Comparison of ENCODE assay signal across 1 cellular context in the genomic region with DNA sequence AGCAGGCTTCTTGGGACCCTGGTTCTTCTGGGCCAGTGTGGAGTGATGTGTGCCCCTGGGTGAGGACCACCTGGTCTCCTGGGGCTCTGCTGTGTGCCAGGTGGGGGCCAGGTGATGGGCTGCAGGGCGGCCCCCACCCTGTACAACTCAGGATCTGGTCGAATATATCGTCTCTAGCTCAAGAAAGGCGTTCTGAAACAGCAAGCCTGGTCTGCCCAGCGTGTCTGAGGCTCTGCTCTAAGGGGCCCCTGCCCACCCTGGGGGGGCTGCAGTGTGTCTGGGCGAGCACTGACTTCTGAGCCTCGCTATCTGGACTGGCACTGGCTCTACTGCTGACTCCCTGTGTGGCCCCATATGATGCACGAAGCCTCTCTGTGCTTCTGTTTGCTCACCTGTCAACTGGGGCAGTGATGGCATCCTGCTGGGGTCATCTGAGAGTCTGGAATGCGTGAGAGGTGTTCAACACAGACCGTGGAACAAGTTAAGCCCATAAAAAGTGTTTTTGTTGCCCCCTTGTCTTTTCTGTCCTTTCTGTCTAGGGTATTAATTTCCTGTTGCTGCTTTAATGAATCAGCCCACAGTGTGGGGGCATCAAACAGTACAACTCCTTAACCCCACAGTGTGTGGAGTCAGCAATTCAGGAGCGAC.
TF ChIP-seq lines count a peak whose summit lies in the region.

No MANE protein-coding gene starts in this region.

TF ChIP-seq in GM23338, 12 proteins besides CTCF, POLR2A, EP300 and RAD21 (continued from another document):
- TF ChIP-seq REST (IDR thresholded peaks at IDR 0.05; ENCODE audit: unreplicated experiment) (no peak), EZH2 (IDR thresholded peaks at IDR 0.05; ENCODE audit: low read depth, unreplicated experiment) (no peak), NANOG (IDR thresholded peaks at IDR 0.05; ENCODE audit: borderline replicate concordance) (no peak), STAT1 (IDR thresholded peaks at IDR 0.05; ENCODE audit: unreplicated experiment) (no peak), JUNB (IDR thresholded peaks at IDR 0.05; ENCODE audit: unreplicated experiment) (no peak), ZNF331 (CRISPR knock-in tag; IDR thresholded peaks at IDR 0.05; ENCODE audit: low read depth) (no peak), EZH2phosphoT487 (IDR thresholded peaks at IDR 0.05; ENCODE audit: unreplicated experiment) (no peak)
- TF ChIP-seq, protein P1, sequence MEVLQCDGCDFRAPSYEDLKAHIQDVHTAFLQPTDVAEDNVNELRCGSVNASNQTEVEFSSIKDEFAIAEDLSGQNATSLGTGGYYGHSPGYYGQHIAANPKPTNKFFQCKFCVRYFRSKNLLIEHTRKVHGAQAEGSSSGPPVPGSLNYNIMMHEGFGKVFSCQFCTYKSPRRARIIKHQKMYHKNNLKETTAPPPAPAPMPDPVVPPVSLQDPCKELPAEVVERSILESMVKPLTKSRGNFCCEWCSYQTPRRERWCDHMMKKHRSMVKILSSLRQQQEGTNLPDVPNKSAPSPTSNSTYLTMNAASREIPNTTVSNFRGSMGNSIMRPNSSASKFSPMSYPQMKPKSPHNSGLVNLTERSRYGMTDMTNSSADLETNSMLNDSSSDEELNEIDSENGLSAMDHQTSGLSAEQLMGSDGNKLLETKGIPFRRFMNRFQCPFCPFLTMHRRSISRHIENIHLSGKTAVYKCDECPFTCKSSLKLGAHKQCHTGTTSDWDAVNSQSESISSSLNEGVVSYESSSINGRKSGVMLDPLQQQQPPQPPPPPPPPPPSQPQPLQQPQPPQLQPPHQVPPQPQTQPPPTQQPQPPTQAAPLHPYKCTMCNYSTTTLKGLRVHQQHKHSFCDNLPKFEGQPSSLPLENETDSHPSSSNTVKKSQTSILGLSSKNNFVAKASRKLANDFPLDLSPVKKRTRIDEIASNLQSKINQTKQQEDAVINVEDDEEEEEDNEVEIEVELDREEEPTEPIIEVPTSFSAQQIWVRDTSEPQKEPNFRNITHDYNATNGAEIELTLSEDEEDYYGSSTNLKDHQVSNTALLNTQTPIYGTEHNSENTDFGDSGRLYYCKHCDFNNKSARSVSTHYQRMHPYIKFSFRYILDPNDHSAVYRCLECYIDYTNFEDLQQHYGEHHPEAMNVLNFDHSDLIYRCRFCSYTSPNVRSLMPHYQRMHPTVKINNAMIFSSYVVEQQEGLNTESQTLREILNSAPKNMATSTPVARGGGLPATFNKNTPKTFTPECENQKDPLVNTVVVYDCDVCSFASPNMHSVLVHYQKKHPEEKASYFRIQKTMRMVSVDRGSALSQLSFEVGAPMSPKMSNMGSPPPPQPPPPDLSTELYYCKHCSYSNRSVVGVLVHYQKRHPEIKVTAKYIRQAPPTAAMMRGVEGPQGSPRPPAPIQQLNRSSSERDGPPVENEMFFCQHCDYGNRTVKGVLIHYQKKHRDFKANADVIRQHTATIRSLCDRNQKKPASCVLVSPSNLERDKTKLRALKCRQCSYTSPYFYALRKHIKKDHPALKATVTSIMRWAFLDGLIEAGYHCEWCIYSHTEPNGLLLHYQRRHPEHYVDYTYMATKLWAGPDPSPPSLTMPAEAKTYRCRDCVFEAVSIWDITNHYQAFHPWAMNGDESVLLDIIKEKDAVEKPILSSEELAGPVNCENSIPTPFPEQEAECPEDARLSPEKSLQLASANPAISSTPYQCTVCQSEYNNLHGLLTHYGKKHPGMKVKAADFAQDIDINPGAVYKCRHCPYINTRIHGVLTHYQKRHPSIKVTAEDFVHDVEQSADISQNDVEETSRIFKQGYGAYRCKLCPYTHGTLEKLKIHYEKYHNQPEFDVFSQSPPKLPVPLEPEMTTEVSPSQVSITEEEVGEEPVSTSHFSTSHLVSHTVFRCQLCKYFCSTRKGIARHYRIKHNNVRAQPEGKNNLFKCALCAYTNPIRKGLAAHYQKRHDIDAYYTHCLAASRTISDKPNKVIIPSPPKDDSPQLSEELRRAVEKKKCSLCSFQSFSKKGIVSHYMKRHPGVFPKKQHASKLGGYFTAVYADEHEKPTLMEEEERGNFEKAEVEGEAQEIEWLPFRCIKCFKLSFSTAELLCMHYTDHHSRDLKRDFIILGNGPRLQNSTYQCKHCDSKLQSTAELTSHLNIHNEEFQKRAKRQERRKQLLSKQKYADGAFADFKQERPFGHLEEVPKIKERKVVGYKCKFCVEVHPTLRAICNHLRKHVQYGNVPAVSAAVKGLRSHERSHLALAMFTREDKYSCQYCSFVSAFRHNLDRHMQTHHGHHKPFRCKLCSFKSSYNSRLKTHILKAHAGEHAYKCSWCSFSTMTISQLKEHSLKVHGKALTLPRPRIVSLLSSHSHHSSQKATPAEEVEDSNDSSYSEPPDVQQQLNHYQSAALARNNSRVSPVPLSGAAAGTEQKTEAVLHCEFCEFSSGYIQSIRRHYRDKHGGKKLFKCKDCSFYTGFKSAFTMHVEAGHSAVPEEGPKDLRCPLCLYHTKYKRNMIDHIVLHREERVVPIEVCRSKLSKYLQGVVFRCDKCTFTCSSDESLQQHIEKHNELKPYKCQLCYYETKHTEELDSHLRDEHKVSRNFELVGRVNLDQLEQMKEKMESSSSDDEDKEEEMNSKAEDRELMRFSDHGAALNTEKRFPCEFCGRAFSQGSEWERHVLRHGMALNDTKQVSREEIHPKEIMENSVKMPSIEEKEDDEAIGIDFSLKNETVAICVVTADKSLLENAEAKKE (CRISPR knock-in tag; IDR thresholded peaks at IDR 0.05): no peak
